Comparison of ENCODE assay signal across 18 cellular contexts in the genomic region with DNA sequence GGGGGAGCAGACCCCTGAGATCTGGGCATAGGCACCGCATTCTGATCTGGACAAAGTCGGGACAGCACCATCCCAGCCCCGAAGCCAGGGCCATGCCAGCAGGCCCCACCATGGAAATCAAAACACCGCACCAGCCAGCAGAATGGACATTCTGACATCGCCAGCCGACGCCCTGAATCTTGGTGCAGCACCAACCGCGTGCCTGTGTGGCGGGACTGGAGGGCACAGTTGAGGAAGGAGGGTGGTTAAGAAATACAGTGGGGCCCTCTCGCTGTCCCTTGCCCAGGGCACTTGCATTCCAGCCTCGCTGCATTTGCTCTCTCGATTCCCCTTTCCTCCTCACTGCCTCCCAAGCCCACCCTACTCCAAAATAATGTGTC. TPM values are rescaled to one million over a fixed set of nuclear protein-coding genes. Genes with fewer than 3 reads are reported as not detected.
DNase-seq lines count a peak whose midpoint lies in the region; ATAC-seq and TF ChIP-seq lines count a peak whose summit lies in the region.
"Had no signal": no experiment of that assay in that cellular context is flagged by ENCODE, and none has a peak within 500 bp of the region (broad histone marks: within the 10 kb centered on the region; RNA-seq: fewer than 3 reads in every experiment).

No MANE protein-coding gene starts in this region.

- H3K9me3 Mint-ChIP-seq in GM23338 (peaks cover 14% of the 10 kb centered on the region), WTC11 (no peaks in the 10 kb centered on the region)
- H3K9me3 Mint-ChIP-seq: IgD-negative memory B cell; natural killer cell; stimulated activated naive CD8-positive, alpha-beta T cell treated with anti-CD3 and anti-CD28 coated beads, Interleukin-15, Interleukin-2, amounts not matched to agents 100 ng/mL and 50 ng/mL, for 24 hours; T-cell had no signal

- no peak overlapping the region for H2AFZ ChIP-seq in GM23338

- CTCF ChIA-PET in WTC11 (lab: Charles Lee), result no interaction called here

- DNase-seq in GM23338 (ENCODE audit: low spot score) (peak; percentile 37), WTC11 (ENCODE audit: low spot score) (no peak), mesenteric fat pad (ENCODE audit: low spot score) (peak; percentile 73), skeletal muscle cell (ENCODE audit: low read depth) (no peak), NCI-H2171 (lab: John Stamatoyannopoulos, UW) (no peak)
- no peak for DNase-seq in activated CD4-positive, CD25-positive, alpha-beta regulatory T cell (lab: John Stamatoyannopoulos, UW)
- DNase-seq in activated naive CD4-positive, alpha-beta T cell treated with anti-CD3 and anti-CD28 coated beads, Interleukin-2, amount 50 U/mL, for 16 hours, result no peak
- DNase-seq: natural killer cell, NCI-H1930, NCI-H526, T-cell had no signal

- H3K4me3 ChIP-seq in GM23338 (peak overlapping the region; percentile 43; the same call in 1 of the 2 replicates), skeletal muscle cell (ENCODE audit: low read depth, low read length) (peak overlapping the region; percentile 7)
- H3K4me3 ChIP-seq: HAP-1, lower lobe of right lung had no signal

- H3K27me3 Mint-ChIP-seq in GM23338 (ENCODE audit: insufficient read depth, low read depth, poor library complexity) (peaks cover 22% of the 10 kb centered on the region), WTC11 (ENCODE audit: low read depth) (no peaks in the 10 kb centered on the region; the same call in 1 of the 2 replicates)
- H3K27me3 Mint-ChIP-seq: IgD-negative memory B cell; stimulated activated naive CD8-positive, alpha-beta T cell treated with anti-CD3 and anti-CD28 coated beads, Interleukin-15, Interleukin-2, amounts not matched to agents 100 ng/mL and 50 ng/mL, for 24 hours; T-cell had no signal

- no peak for TF ChIP-seq CTCF in GM23338 (conservative IDR thresholded peaks at IDR 0.05; ENCODE audit: low read depth in 2 of 2)
- no peak for TF ChIP-seq CTCF in WTC11 (IDR thresholded peaks at IDR 0.05)

- H4K20me1 ChIP-seq in GM23338 (replicated peaks; ENCODE audit: insufficient read depth), result peaks cover 39% of the 10 kb centered on the region

- peaks cover 56% of the 10 kb centered on the region for H3K4me1 ChIP-seq in GM23338 (ENCODE audit: insufficient read depth)

- H3K27ac Mint-ChIP-seq in GM23338, result 0 out of 2 replicates have a peak overlapping the region, but pooled peaks have one; percentile 57
- H3K27ac Mint-ChIP-seq in WTC11, result peak overlapping the region; percentile 90
- H3K27ac Mint-ChIP-seq: natural killer cell; stimulated activated naive CD8-positive, alpha-beta T cell treated with anti-CD3 and anti-CD28 coated beads, Interleukin-15, Interleukin-2, amounts not matched to agents 100 ng/mL and 50 ng/mL, for 24 hours; T-cell had no signal

- POLR2A ChIA-PET in WTC11 (lab: Charles Lee), result interaction anchor here (0.8 kb wide), 1 partner anchor 179 kb away, joined by 4 read pairs; no protein-coding TSS in a partner anchor

- no peak for ATAC-seq in GM23338
- no peak for ATAC-seq in WTC11
- ATAC-seq in HG03439 (IDR thresholded peaks at IDR 0.05; ENCODE audit: unreplicated experiment), result no peak
- ATAC-seq: natural killer cell, T-cell had no signal

- H3F3A ChIP-seq in GM23338 (replicated peaks; ENCODE audit: low read depth), result no peaks in the 10 kb centered on the region

- H3K27ac ChIP-seq in GM23338 (ENCODE audit: low read depth), result peak overlapping the region; percentile 75
- H3K27ac ChIP-seq: lower lobe of right lung had no signal

- no peaks in the 10 kb centered on the region for H3K9me2 ChIP-seq in GM23338 (ENCODE audit: insufficient read depth)

- H3K79me2 ChIP-seq in GM23338 (replicated peaks; ENCODE audit: insufficient read depth), result peaks cover 92% of the 10 kb centered on the region

- H3K36me3 Mint-ChIP-seq in GM23338 (ENCODE audit: low read depth) (peaks cover 66% of the 10 kb centered on the region), WTC11 (peaks cover 12% of the 10 kb centered on the region)
- H3K36me3 Mint-ChIP-seq: natural killer cell had no signal

- H3K4me2 ChIP-seq in GM23338, result peak overlapping the region; percentile 93

- peaks cover 4% of the 10 kb centered on the region for H3K36me3 ChIP-seq in GM23338 (ENCODE audit: insufficient read depth)

- no peaks in the 10 kb centered on the region for H3K27me3 ChIP-seq in GM23338 (ENCODE audit: insufficient read depth)

- H3K4me3 Mint-ChIP-seq in GM23338, result no peak overlapping the region
- peak overlapping the region; percentile 49 for H3K4me3 Mint-ChIP-seq in WTC11
- H3K4me3 Mint-ChIP-seq: natural killer cell; stimulated activated naive CD8-positive, alpha-beta T cell treated with anti-CD3 and anti-CD28 coated beads, Interleukin-15, Interleukin-2, amounts not matched to agents 100 ng/mL and 50 ng/mL, for 24 hours had no signal

- H3K4me1 Mint-ChIP-seq in GM23338 (peaks cover 70% of the 10 kb centered on the region), WTC11 (peaks cover 75% of the 10 kb centered on the region)

TF ChIP-seq in GM23338, 12 proteins besides CTCF, POLR2A, EP300 and RAD21:
- no peak for TF ChIP-seq NANOG (IDR thresholded peaks at IDR 0.05; ENCODE audit: borderline replicate concordance)
- no peak for TF ChIP-seq EZH2phosphoT487 (IDR thresholded peaks at IDR 0.05; ENCODE audit: unreplicated experiment)
- TF ChIP-seq ZNF114 (CRISPR knock-in tag; IDR thresholded peaks at IDR 0.05), result no peak
- TF ChIP-seq EZH2 (IDR thresholded peaks at IDR 0.05; ENCODE audit: low read depth, unreplicated experiment), result no peak
- TF ChIP-seq ZNF331 (CRISPR knock-in tag; IDR thresholded peaks at IDR 0.05; ENCODE audit: low read depth), result no peak

TF ChIP-seq in WTC11, 78 proteins besides CTCF, POLR2A, EP300 and RAD21:
- TF ChIP-seq HMGA2 (CRISPR knock-in tag; IDR thresholded peaks at IDR 0.05), result no peak
- TF ChIP-seq, protein P1, sequence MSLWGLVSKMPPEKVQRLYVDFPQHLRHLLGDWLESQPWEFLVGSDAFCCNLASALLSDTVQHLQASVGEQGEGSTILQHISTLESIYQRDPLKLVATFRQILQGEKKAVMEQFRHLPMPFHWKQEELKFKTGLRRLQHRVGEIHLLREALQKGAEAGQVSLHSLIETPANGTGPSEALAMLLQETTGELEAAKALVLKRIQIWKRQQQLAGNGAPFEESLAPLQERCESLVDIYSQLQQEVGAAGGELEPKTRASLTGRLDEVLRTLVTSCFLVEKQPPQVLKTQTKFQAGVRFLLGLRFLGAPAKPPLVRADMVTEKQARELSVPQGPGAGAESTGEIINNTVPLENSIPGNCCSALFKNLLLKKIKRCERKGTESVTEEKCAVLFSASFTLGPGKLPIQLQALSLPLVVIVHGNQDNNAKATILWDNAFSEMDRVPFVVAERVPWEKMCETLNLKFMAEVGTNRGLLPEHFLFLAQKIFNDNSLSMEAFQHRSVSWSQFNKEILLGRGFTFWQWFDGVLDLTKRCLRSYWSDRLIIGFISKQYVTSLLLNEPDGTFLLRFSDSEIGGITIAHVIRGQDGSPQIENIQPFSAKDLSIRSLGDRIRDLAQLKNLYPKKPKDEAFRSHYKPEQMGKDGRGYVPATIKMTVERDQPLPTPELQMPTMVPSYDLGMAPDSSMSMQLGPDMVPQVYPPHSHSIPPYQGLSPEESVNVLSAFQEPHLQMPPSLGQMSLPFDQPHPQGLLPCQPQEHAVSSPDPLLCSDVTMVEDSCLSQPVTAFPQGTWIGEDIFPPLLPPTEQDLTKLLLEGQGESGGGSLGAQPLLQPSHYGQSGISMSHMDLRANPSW (CRISPR knock-in tag; conservative IDR thresholded peaks at IDR 0.05; ENCODE audit: low read depth), result no peak
- TF ChIP-seq ZNF121 (CRISPR knock-in tag; IDR thresholded peaks at IDR 0.05), result 0 out of 2 replicates have a peak, but pooled peaks have one; percentile 42

RNA-seq across cellular contexts. Expression of a gene that starts 2.0 kb away (rescaled TPM):
- total RNA-seq in GM23338 (2014; rRNA removed; shearing (Covaris generic)), result 1.6 and 4.3 TPM in 2 replicates
- polyA plus RNA-seq in GM23338 (2016; fragmentation: Nextera tagmentation; extraction: Ambion mirVana), result 2.8 and 4.9 TPM in 2 replicates
- total RNA-seq in WTC11 (2021), result 59.8 to 90.0 TPM (median 61.1 TPM) in 3 replicates
- total RNA-seq in mesenteric fat pad, result 27.3 TPM
- total RNA-seq: cardiac septum, Daoy, natural killer cell had no signal
- polyA plus RNA-seq: IgD-negative memory B cell had no signal

RNA-seq across cellular contexts. Expression of a gene that starts 4.7 kb away (rescaled TPM):
- total RNA-seq in GM23338 (2014; rRNA removed; shearing (Covaris generic)), result 63.5 and 64.8 TPM in 2 replicates
- 58.9 and 62.2 TPM in 2 replicates for polyA plus RNA-seq in GM23338 (2016; fragmentation: Nextera tagmentation; extraction: Ambion mirVana)
- total RNA-seq in WTC11 (2021), result 53.5 to 85.6 TPM (median 54.4 TPM) in 3 replicates
- 148 TPM for total RNA-seq in mesenteric fat pad

Comparison
In these comparisons a context has a peak if more than half of its experiments do, and no peak if none do; other contexts are left out.
1. DNase-seq: peak in GM23338 (single experiment) and mesenteric fat pad (single experiment); none in WTC11 (single experiment), skeletal muscle cell (single experiment), activated CD4-positive, CD25-positive, alpha-beta regulatory T cell (0 of 4), activated naive CD4-positive, alpha-beta T cell treated with anti-CD3 and anti-CD28 coated beads, Interleukin-2, amount 50 U/mL, for 16 hours (single experiment) and NCI-H2171 (single experiment).